Comparison of ENCODE assay signal across 2 cellular contexts in the genomic region with DNA sequence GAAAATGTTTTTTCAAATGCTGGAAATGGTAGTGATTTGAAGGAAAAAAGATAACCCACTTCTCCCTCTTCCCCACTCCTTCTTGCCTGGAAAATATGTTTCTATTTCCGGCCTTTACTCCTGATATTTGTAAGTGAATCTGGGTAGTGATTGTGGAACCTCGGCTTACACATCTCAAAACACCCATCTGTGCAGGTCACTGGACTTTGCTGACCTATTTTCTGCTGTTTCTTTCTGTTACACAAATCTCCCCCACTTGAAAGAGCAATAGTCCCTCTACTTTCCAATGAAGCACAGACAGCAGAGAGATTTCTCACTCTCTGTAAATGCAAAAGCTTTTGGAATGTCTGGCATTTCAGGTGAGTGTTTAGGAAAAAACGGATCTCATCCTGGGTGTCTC.
TF ChIP-seq lines count a peak whose summit lies in the region.

No MANE protein-coding gene starts in this region.

TF ChIP-seq in liver, 16 proteins besides CTCF, POLR2A, EP300 and RAD21 (continued from another document):
- TF ChIP-seq, protein P1, sequence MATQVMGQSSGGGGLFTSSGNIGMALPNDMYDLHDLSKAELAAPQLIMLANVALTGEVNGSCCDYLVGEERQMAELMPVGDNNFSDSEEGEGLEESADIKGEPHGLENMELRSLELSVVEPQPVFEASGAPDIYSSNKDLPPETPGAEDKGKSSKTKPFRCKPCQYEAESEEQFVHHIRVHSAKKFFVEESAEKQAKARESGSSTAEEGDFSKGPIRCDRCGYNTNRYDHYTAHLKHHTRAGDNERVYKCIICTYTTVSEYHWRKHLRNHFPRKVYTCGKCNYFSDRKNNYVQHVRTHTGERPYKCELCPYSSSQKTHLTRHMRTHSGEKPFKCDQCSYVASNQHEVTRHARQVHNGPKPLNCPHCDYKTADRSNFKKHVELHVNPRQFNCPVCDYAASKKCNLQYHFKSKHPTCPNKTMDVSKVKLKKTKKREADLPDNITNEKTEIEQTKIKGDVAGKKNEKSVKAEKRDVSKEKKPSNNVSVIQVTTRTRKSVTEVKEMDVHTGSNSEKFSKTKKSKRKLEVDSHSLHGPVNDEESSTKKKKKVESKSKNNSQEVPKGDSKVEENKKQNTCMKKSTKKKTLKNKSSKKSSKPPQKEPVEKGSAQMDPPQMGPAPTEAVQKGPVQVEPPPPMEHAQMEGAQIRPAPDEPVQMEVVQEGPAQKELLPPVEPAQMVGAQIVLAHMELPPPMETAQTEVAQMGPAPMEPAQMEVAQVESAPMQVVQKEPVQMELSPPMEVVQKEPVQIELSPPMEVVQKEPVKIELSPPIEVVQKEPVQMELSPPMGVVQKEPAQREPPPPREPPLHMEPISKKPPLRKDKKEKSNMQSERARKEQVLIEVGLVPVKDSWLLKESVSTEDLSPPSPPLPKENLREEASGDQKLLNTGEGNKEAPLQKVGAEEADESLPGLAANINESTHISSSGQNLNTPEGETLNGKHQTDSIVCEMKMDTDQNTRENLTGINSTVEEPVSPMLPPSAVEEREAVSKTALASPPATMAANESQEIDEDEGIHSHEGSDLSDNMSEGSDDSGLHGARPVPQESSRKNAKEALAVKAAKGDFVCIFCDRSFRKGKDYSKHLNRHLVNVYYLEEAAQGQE (IDR thresholded peaks at IDR 0.05), result no peak
- TF ChIP-seq, protein P2, sequence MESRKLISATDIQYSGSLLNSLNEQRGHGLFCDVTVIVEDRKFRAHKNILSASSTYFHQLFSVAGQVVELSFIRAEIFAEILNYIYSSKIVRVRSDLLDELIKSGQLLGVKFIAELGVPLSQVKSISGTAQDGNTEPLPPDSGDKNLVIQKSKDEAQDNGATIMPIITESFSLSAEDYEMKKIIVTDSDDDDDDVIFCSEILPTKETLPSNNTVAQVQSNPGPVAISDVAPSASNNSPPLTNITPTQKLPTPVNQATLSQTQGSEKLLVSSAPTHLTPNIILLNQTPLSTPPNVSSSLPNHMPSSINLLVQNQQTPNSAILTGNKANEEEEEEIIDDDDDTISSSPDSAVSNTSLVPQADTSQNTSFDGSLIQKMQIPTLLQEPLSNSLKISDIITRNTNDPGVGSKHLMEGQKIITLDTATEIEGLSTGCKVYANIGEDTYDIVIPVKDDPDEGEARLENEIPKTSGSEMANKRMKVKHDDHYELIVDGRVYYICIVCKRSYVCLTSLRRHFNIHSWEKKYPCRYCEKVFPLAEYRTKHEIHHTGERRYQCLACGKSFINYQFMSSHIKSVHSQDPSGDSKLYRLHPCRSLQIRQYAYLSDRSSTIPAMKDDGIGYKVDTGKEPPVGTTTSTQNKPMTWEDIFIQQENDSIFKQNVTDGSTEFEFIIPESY (IDR thresholded peaks at IDR 0.05), result no peak
- TF ChIP-seq HNF4A (conservative IDR thresholded peaks at IDR 0.05), result peak; percentile 39 to 53
- TF ChIP-seq, protein P3, sequence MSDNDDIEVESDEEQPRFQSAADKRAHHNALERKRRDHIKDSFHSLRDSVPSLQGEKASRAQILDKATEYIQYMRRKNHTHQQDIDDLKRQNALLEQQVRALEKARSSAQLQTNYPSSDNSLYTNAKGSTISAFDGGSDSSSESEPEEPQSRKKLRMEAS (IDR thresholded peaks at IDR 0.05), result no peak
- peak; percentile 34 for TF ChIP-seq HNF4G (IDR thresholded peaks at IDR 0.05)
- TF ChIP-seq YY1 (IDR thresholded peaks at IDR 0.05), result no peak
- peak; percentile 52 to 83 for TF ChIP-seq RXRA (IDR thresholded peaks at IDR 0.05)
- TF ChIP-seq, protein P4, sequence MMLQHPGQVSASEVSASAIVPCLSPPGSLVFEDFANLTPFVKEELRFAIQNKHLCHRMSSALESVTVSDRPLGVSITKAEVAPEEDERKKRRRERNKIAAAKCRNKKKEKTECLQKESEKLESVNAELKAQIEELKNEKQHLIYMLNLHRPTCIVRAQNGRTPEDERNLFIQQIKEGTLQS (IDR thresholded peaks at IDR 0.05), result no peak

TF ChIP-seq in HepG2, 621 proteins besides CTCF, POLR2A, EP300 and RAD21 (continued from another document):
- TF ChIP-seq, protein P5, sequence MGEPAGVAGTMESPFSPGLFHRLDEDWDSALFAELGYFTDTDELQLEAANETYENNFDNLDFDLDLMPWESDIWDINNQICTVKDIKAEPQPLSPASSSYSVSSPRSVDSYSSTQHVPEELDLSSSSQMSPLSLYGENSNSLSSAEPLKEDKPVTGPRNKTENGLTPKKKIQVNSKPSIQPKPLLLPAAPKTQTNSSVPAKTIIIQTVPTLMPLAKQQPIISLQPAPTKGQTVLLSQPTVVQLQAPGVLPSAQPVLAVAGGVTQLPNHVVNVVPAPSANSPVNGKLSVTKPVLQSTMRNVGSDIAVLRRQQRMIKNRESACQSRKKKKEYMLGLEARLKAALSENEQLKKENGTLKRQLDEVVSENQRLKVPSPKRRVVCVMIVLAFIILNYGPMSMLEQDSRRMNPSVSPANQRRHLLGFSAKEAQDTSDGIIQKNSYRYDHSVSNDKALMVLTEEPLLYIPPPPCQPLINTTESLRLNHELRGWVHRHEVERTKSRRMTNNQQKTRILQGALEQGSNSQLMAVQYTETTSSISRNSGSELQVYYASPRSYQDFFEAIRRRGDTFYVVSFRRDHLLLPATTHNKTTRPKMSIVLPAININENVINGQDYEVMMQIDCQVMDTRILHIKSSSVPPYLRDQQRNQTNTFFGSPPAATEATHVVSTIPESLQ (CRISPR knock-in tag; conservative IDR thresholded peaks at IDR 0.05), result no peak
- TF ChIP-seq ZFAT (CRISPR knock-in tag; conservative IDR thresholded peaks at IDR 0.05), result no peak
- no peak for TF ChIP-seq PTBP1 (IDR thresholded peaks at IDR 0.05; ENCODE audit: low read depth, low read length, poor library complexity, severe bottlenecking)
- TF ChIP-seq LCORL (IDR thresholded peaks at IDR 0.05), result no peak
- TF ChIP-seq LCORL (CRISPR knock-in tag; IDR thresholded peaks at IDR 0.05), result no peak
- TF ChIP-seq ZNF674 (CRISPR knock-in tag; IDR thresholded peaks at IDR 0.05; ENCODE audit: low read depth), result no peak
- no peak for TF ChIP-seq ZNF441 (CRISPR knock-in tag; IDR thresholded peaks at IDR 0.05; ENCODE audit: borderline replicate concordance)
- no peak for TF ChIP-seq SMAD1 (CRISPR knock-in tag; IDR thresholded peaks at IDR 0.05; ENCODE audit: borderline replicate concordance, low read depth)
- TF ChIP-seq, protein P6, sequence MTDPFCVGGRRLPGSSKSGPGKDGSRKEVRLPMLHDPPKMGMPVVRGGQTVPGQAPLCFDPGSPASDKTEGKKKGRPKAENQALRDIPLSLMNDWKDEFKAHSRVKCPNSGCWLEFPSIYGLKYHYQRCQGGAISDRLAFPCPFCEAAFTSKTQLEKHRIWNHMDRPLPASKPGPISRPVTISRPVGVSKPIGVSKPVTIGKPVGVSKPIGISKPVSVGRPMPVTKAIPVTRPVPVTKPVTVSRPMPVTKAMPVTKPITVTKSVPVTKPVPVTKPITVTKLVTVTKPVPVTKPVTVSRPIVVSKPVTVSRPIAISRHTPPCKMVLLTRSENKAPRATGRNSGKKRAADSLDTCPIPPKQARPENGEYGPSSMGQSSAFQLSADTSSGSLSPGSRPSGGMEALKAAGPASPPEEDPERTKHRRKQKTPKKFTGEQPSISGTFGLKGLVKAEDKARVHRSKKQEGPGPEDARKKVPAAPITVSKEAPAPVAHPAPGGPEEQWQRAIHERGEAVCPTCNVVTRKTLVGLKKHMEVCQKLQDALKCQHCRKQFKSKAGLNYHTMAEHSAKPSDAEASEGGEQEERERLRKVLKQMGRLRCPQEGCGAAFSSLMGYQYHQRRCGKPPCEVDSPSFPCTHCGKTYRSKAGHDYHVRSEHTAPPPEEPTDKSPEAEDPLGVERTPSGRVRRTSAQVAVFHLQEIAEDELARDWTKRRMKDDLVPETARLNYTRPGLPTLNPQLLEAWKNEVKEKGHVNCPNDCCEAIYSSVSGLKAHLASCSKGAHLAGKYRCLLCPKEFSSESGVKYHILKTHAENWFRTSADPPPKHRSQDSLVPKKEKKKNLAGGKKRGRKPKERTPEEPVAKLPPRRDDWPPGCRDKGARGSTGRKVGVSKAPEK (CRISPR knock-in tag; IDR thresholded peaks at IDR 0.05; ENCODE audit: borderline replicate concordance), result no peak
TF ChIP-seq in HepG2: peak in this region for 0.
